In genomic region chr2:227766361-227766883, GRCh38 we compare ENCODE assay signal across 8 cellular contexts. TPM values are rescaled to one million over a fixed set of nuclear protein-coding genes. Genes with fewer than 3 reads are reported as not detected.
DNase-seq lines count a peak whose midpoint lies in the region; ATAC-seq and TF ChIP-seq lines count a peak whose summit lies in the region.

No MANE protein-coding gene starts in this region.

- no peaks in the 10 kb centered on the region for H4K20me1 ChIP-seq in PC-9 (ENCODE audit: insufficient read depth)

- no peak overlapping the region for H2AFZ ChIP-seq in PC-9

- H3K4me2 ChIP-seq in PC-9 = peak overlapping the region; percentile 6; the same call in 1 of the 2 replicates

- H3K27me3 ChIP-seq in PC-9 (ENCODE audit: insufficient read depth, low read depth) = no peaks in the 10 kb centered on the region
- H3K27me3 ChIP-seq in testis = no peaks in the 10 kb centered on the region

- no peaks in the 10 kb centered on the region for H3K36me3 ChIP-seq in PC-9 (ENCODE audit: low read depth)
- H3K36me3 ChIP-seq in testis (ENCODE audit: low read depth, missing control alignments) = no peaks in the 10 kb centered on the region

- intact Hi-C loops in PC-9 (cut with micrococcal nuclease; ENCODE audit: unreplicated experiment) (loop anchor here (1.0 to 10.0 kb wide), 8 partner anchors 64 to 636 kb away; no protein-coding TSS in a partner anchor), testis (cut with DNase I; ENCODE audit: low total_unique reads) (no loop called here)

- H3K79me2 ChIP-seq in PC-9 (ENCODE audit: low read depth) = no peaks in the 10 kb centered on the region

- no peaks in the 10 kb centered on the region for H3K36me3 Mint-ChIP-seq in activated T-cell treated with anti-CD3 and anti-CD28 coated beads, Interleukin-2, amount 50 U/mL, for 72 hours (ENCODE audit: insufficient read depth in 2 of 2)

- no peaks in the 10 kb centered on the region for H3K9me3 ChIP-seq in PC-9 (ENCODE audit: insufficient read depth, low read depth)
- H3K9me3 ChIP-seq in testis = no peaks in the 10 kb centered on the region

- 32 to 35% methylated on average over 12 of the region's 12 CpGs for WGBS in testis, 2 donors

- no peak overlapping the region for H3K4me3 ChIP-seq in PC-9
- no peak overlapping the region for H3K4me3 ChIP-seq in testis

- H3K27ac Mint-ChIP-seq in activated T-cell treated with anti-CD3 and anti-CD28 coated beads, Interleukin-2, amount 50 U/mL, for 72 hours = no peak overlapping the region

- H3K27me3 Mint-ChIP-seq in activated T-cell treated with anti-CD3 and anti-CD28 coated beads, Interleukin-2, amount 50 U/mL, for 72 hours (ENCODE audit: low read depth) = no peaks in the 10 kb centered on the region

- peak; percentile 50 for DNase-seq in DMS153 treated with DMSO at 0.1 percent for 48 hours (lab: John Stamatoyannopoulos, UW; ENCODE audit: unreplicated experiment)
- DNase-seq in PC-9 = peak; percentile 57 to 79
- peak; percentile 63 to 66 for DNase-seq in activated T-cell treated with anti-CD3 and anti-CD28 coated beads, Interleukin-2, amount 50 U/mL, for 72 hours
- DNase-seq in fibroblast of the conjunctiva (ENCODE audit: low read depth) = peak; percentile 62
- DNase-seq in occipital lobe (lab: John Stamatoyannopoulos, UW) = peak; percentile 63
- DNase-seq in testis = peak; percentile 90

- H3F3A ChIP-seq in PC-9 (ENCODE audit: insufficient read depth, low read depth) = peaks cover 5% of the 10 kb centered on the region

- POLR2A ChIA-PET in PC-9 (lab: Charles Lee; ENCODE audit: unreplicated experiment) = interaction anchor here (0.7 kb wide), 1 partner anchor 122 kb away, joined by 7 read pairs; no protein-coding TSS in a partner anchor

- peaks cover 4% of the 10 kb centered on the region for H3K4me1 Mint-ChIP-seq in activated T-cell treated with anti-CD3 and anti-CD28 coated beads, Interleukin-2, amount 50 U/mL, for 72 hours (ENCODE audit: low read depth)

- TF ChIP-seq POLR2A in testis (IDR thresholded peaks at IDR 0.05) = no peak

- no peak overlapping the region for H3K4me3 Mint-ChIP-seq in activated T-cell treated with anti-CD3 and anti-CD28 coated beads, Interleukin-2, amount 50 U/mL, for 72 hours

- CTCF ChIA-PET in PC-9 (lab: Charles Lee) = interaction anchor here (0.5 to 1.5 kb wide), 11 partner anchors 10 to 528 kb away, joined by 3 to 17 read pairs (median 6); no protein-coding TSS in a partner anchor

- ATAC-seq in GM21360 (IDR thresholded peaks at IDR 0.05; ENCODE audit: unreplicated experiment) (peak; percentile 99), HG03575 (IDR thresholded peaks at IDR 0.05; ENCODE audit: extremely low read depth, insufficient number of reproducible peaks, low FRiP score, unreplicated experiment) (peak; percentile 87)
- peak; percentile 82 to 85 for ATAC-seq in activated T-cell treated with anti-CD3 and anti-CD28 coated beads, Interleukin-2, amount 50 U/mL, for 72 hours (replicated peaks in 1 of 2)

- TF ChIP-seq CTCF in PC-9 (conservative IDR thresholded peaks at IDR 0.05) = peak; percentile 93
- TF ChIP-seq CTCF in testis (IDR thresholded peaks at IDR 0.05) = peak; percentile 77 to 85 (median 83)

- BruUV-seq in PC-9 (replicated peaks; lab: Mats Ljungman, UMichigan) = no TSS peak

- H3K27ac ChIP-seq in PC-9 (no peak overlapping the region), testis (no peak overlapping the region)

- H3K4me1 ChIP-seq in PC-9 (replicated peaks; ENCODE audit: insufficient read depth) = peaks cover 12% of the 10 kb centered on the region
- H3K4me1 ChIP-seq in testis = no peaks in the 10 kb centered on the region

- no peaks in the 10 kb centered on the region for H3K9me3 Mint-ChIP-seq in activated T-cell treated with anti-CD3 and anti-CD28 coated beads, Interleukin-2, amount 50 U/mL, for 72 hours

- no peaks in the 10 kb centered on the region for H3K9me2 ChIP-seq in PC-9 (ENCODE audit: insufficient read depth)

RNA-seq across cellular contexts. Expression of gene SCYGR8, which starts 20.7 kb away (rescaled TPM):
- total RNA-seq in PC-9 (2021) = not detected in 2 replicates
- total RNA-seq in activated T-cell treated with anti-CD3 and anti-CD28 coated beads, Interleukin-2, amount 50 U/mL, for 72 hours = not detected
- not detected for total RNA-seq in occipital lobe
- total RNA-seq in testis = not detected
- polyA plus RNA-seq in testis (ENCODE audit: insufficient read depth, low read depth, low replicate concordance) = not detected

RNA-seq across cellular contexts. Expression of gene SCYGR7, which starts 38.3 kb away (rescaled TPM):
- total RNA-seq in PC-9 (2021) = not detected in 2 replicates
- not detected for total RNA-seq in activated T-cell treated with anti-CD3 and anti-CD28 coated beads, Interleukin-2, amount 50 U/mL, for 72 hours
- total RNA-seq in occipital lobe = not detected
- total RNA-seq in testis = not detected
- not detected for polyA plus RNA-seq in testis (ENCODE audit: insufficient read depth, low read depth, low replicate concordance)

RNA-seq across cellular contexts. Expression of gene SCYGR6, which starts 41.9 kb away (rescaled TPM):
- total RNA-seq in PC-9 (2021) = not detected in 2 replicates
- total RNA-seq in activated T-cell treated with anti-CD3 and anti-CD28 coated beads, Interleukin-2, amount 50 U/mL, for 72 hours = not detected
- total RNA-seq in occipital lobe = not detected
- total RNA-seq in testis = not detected
- not detected for polyA plus RNA-seq in testis (ENCODE audit: insufficient read depth, low read depth, low replicate concordance)

RNA-seq across cellular contexts. Expression of gene CCL20, which starts 47.2 kb away (rescaled TPM):
- total RNA-seq in PC-9 (2021) (not detected in 2 replicates), occipital lobe (not detected), testis (under 1 TPM; 0.55 to 0.81 TPM)
- total RNA-seq in activated T-cell treated with anti-CD3 and anti-CD28 coated beads, Interleukin-2, amount 50 U/mL, for 72 hours = 10 to 100 TPM in 1 of 2 donors, 1 to 10 TPM in 1; 1.4 to 21.9 TPM
- 0.99 TPM for polyA plus RNA-seq in testis (ENCODE audit: insufficient read depth, low read depth, low replicate concordance)

RNA-seq across cellular contexts. Expression of gene SLC19A3, which starts 48.6 kb away (rescaled TPM):
- total RNA-seq in PC-9 (2021) (4.3 and 4.5 TPM in 2 replicates), occipital lobe (1.2 TPM), testis (under 1 TPM; 0.50 to 0.71 TPM)
- total RNA-seq in activated T-cell treated with anti-CD3 and anti-CD28 coated beads, Interleukin-2, amount 50 U/mL, for 72 hours = not detected
- polyA plus RNA-seq in testis (ENCODE audit: insufficient read depth, low read depth, low replicate concordance) = 0.79 TPM
